ENCODE assay signal across 8 cellular contexts in genomic region chr9:87725356-87725899, GRCh38. TPM values are rescaled to one million over a fixed set of nuclear protein-coding genes. Genes with fewer than 3 reads are reported as not detected.
DNase-seq lines count a peak whose midpoint lies in the region; ATAC-seq and TF ChIP-seq lines count a peak whose summit lies in the region.

No MANE protein-coding gene starts in this region.

- intact Hi-C loops in MCF 10A (cut with micrococcal nuclease) = no loop called here

- peaks cover 13% of the 10 kb centered on the region for H3K36me3 Mint-ChIP-seq in MCF 10A (ENCODE audit: insufficient read depth, unreplicated experiment)
- H3K36me3 Mint-ChIP-seq in stimulated activated memory B cell treated with anti-CD40 and anti-IgM and Interleukin-4, amounts not matched to agents 10 μg/mL and 1 μg/mL and 100 μg/mL, for 72 hours = no peaks in the 10 kb centered on the region

- POLR2A ChIA-PET in MCF 10A (lab: Yijun Ruan, JAX) = interaction anchor here (0.5 to 3.0 kb wide), 17 partner anchors 9 to 495 kb away, joined by 3 to 36 read pairs (median 4); no protein-coding TSS in a partner anchor

- no peak for TF ChIP-seq CTCF in MCF 10A (IDR thresholded peaks at IDR 0.05; ENCODE audit: unreplicated experiment)

- H3K27me3 Mint-ChIP-seq in MCF 10A (ENCODE audit: insufficient read depth, unreplicated experiment) = no peaks in the 10 kb centered on the region
- H3K27me3 Mint-ChIP-seq in stimulated activated memory B cell treated with anti-CD40 and anti-IgM and Interleukin-4, amounts not matched to agents 10 μg/mL and 1 μg/mL and 100 μg/mL, for 72 hours = peaks cover 43% of the 10 kb centered on the region

- DNase-seq in DMS 273 (lab: John Stamatoyannopoulos, UW; ENCODE audit: unreplicated experiment) (peak; percentile 39), DMS 273 treated with DMSO at 0.1 percent for 48 hours (lab: John Stamatoyannopoulos, UW) (no peak), MCF 10A (ENCODE audit: unreplicated experiment) (no peak), inferior parietal cortex (ENCODE audit: extremely low spot score) (peak; percentile 69), retina (no peak), NCI-H1436 (lab: John Stamatoyannopoulos, UW) (no peak)

- H3K4me3 Mint-ChIP-seq in MCF 10A (ENCODE audit: unreplicated experiment) = peak overlapping the region; percentile 98
- peak overlapping the region; percentile 60 for H3K4me3 Mint-ChIP-seq in stimulated activated memory B cell treated with anti-CD40 and anti-IgM and Interleukin-4, amounts not matched to agents 10 μg/mL and 1 μg/mL and 100 μg/mL, for 72 hours

- peak overlapping the region; percentile 99 for H3K27ac Mint-ChIP-seq in MCF 10A (ENCODE audit: low read depth, unreplicated experiment)
- H3K27ac Mint-ChIP-seq in stimulated activated memory B cell treated with anti-CD40 and anti-IgM and Interleukin-4, amounts not matched to agents 10 μg/mL and 1 μg/mL and 100 μg/mL, for 72 hours = no peak overlapping the region

- BruUV-seq in MCF 10A (replicated peaks; lab: Mats Ljungman, UMichigan) = no TSS peak

- H3K4me1 Mint-ChIP-seq in MCF 10A (ENCODE audit: insufficient read depth, unreplicated experiment) = peaks cover 6% of the 10 kb centered on the region
- peaks cover 5% of the 10 kb centered on the region for H3K4me1 Mint-ChIP-seq in stimulated activated memory B cell treated with anti-CD40 and anti-IgM and Interleukin-4, amounts not matched to agents 10 μg/mL and 1 μg/mL and 100 μg/mL, for 72 hours

- no peak for ATAC-seq in stimulated activated memory B cell treated with anti-CD40 and anti-IgM and Interleukin-4, amounts not matched to agents 10 μg/mL and 1 μg/mL and 100 μg/mL, for 72 hours
- no peak for ATAC-seq in GM18907 (IDR thresholded peaks at IDR 0.05; ENCODE audit: unreplicated experiment)

- CTCF ChIA-PET in MCF 10A (lab: Yijun Ruan, JAX) = interaction anchor here (1.0 to 2.1 kb wide), 4 partner anchors 11 to 87 kb away, joined by 3 to 10 read pairs (median 4); no protein-coding TSS in a partner anchor

- no peaks in the 10 kb centered on the region for H3K9me3 Mint-ChIP-seq in MCF 10A (ENCODE audit: unreplicated experiment)
- no peaks in the 10 kb centered on the region for H3K9me3 Mint-ChIP-seq in stimulated activated memory B cell treated with anti-CD40 and anti-IgM and Interleukin-4, amounts not matched to agents 10 μg/mL and 1 μg/mL and 100 μg/mL, for 72 hours

RNA-seq across cellular contexts. Expression of gene CTSL, which starts 0.5 kb away (rescaled TPM):
- total RNA-seq in MCF 10A (2022) = 84.2 and 141 TPM in 2 replicates

Comparison
In these comparisons a context has a peak if more than half of its experiments do, and no peak if none do; other contexts are left out.
1. DNase-seq: peak in DMS 273 (single experiment) and inferior parietal cortex (single experiment); none in DMS 273 treated with DMSO at 0.1 percent for 48 hours (single experiment), MCF 10A (single experiment), retina (single experiment) and NCI-H1436 (single experiment).